Comparison of ENCODE assay signal across 1 cellular context in the genomic region with DNA sequence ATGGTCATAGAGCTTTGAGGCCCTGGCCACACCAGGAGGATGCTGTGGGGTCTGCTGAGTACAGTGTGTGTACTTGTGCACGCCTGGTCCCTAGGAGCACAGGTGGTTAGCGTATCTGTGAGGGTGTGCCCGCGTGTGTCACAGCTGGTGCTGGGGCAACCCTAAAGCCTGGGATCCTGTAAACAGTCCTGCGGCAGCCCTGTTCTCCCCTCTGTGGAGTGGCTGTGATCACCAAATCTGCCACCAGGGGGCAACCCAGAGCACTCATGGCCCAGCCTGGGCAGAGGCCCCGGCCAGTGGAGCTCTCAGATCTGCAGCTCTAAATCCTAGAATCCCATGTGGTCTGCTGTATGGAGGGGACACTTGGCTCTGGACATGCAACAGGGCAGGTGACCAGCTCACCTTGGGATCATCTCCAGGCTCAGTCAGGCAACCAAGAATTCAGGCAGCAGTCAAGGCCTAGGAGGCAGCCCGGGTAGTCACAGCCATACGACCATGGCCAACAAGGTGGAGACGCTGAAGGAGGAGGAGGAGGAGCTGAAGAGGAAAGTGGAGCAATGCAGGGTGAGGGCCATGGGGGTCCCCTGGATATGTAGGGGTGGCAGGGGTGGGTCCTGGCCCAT.
TF ChIP-seq lines count a peak whose summit lies in the region.

No MANE protein-coding gene starts in this region.

TF ChIP-seq in HepG2, 621 proteins besides CTCF, POLR2A, EP300 and RAD21 (continues in another document):
- TF ChIP-seq ZNF724P (CRISPR knock-in tag; IDR thresholded peaks at IDR 0.05; ENCODE audit: borderline replicate concordance) (peak; percentile 32; the same call in 1 of the 2 replicates), ARNTL (CRISPR knock-in tag; IDR thresholded peaks at IDR 0.05) (no peak), ZNF572 (CRISPR knock-in tag; IDR thresholded peaks at IDR 0.05) (0 out of 2 replicates have a peak, but pooled peaks have one; percentile 48), FOXA1 (IDR thresholded peaks at IDR 0.05) (no peak), FOXA1 (CRISPR knock-in tag; IDR thresholded peaks at IDR 0.05) (0 out of 2 replicates have a peak, but pooled peaks have one; percentile 12), ZFP82 (CRISPR knock-in tag; IDR thresholded peaks at IDR 0.05; ENCODE audit: borderline replicate concordance) (no peak), ATF7-NPFF (CRISPR knock-in tag; IDR thresholded peaks at IDR 0.05; ENCODE audit: low read depth) (0 out of 2 replicates have a peak, but pooled peaks have one; percentile 16), ZNF83 (CRISPR knock-in tag; IDR thresholded peaks at IDR 0.05; ENCODE audit: borderline replicate concordance) (no peak), ERF (CRISPR knock-in tag; IDR thresholded peaks at IDR 0.05) (0 out of 2 replicates have a peak, but pooled peaks have one; percentile 39), SMYD3 (CRISPR knock-in tag; IDR thresholded peaks at IDR 0.05) (no peak), SMC3 (IDR thresholded peaks at IDR 0.05; ENCODE audit: low read length) (peak; percentile 62), STAG1 (CRISPR knock-in tag; IDR thresholded peaks at IDR 0.05) (peak; percentile 76), ZNF121 (CRISPR knock-in tag; IDR thresholded peaks at IDR 0.05) (0 out of 2 replicates have a peak, but pooled peaks have one; percentile 33), ZFY (CRISPR knock-in tag; IDR thresholded peaks at IDR 0.05) (peak; percentile 51), PHF21A (CRISPR knock-in tag; IDR thresholded peaks at IDR 0.05) (no peak), ZNF768 (CRISPR knock-in tag; IDR thresholded peaks at IDR 0.05) (no peak), ZSCAN21 (CRISPR knock-in tag; IDR thresholded peaks at IDR 0.05; ENCODE audit: borderline replicate concordance) (0 out of 2 replicates have a peak, but pooled peaks have one; percentile 35), ZIK1 (CRISPR knock-in tag; IDR thresholded peaks at IDR 0.05; ENCODE audit: borderline replicate concordance, low read depth) (0 out of 2 replicates have a peak, but pooled peaks have one; percentile 54), GATAD1 (CRISPR knock-in tag; IDR thresholded peaks at IDR 0.05) (0 out of 2 replicates have a peak, but pooled peaks have one; percentile 18), SAP130 (CRISPR knock-in tag; IDR thresholded peaks at IDR 0.05; ENCODE audit: low read depth) (peak; percentile 32; the same call in 1 of the 2 replicates), ZFX (CRISPR knock-in tag; IDR thresholded peaks at IDR 0.05; ENCODE audit: low read depth) (peak; percentile 53; the same call in 1 of the 2 replicates), ZNF547 (CRISPR knock-in tag; IDR thresholded peaks at IDR 0.05) (0 out of 2 replicates have a peak, but pooled peaks have one; percentile 20), KLF9 (CRISPR knock-in tag; IDR thresholded peaks at IDR 0.05; ENCODE audit: low read depth) (no peak), ZNF761 (CRISPR knock-in tag; conservative IDR thresholded peaks at IDR 0.05) (no peak), TBP (CRISPR knock-in tag; IDR thresholded peaks at IDR 0.05) (no peak), SALL1 (CRISPR knock-in tag; IDR thresholded peaks at IDR 0.05) (peak; percentile 36; the same call in 1 of the 2 replicates), FOSL2 (CRISPR knock-in tag; IDR thresholded peaks at IDR 0.05) (peak; percentile 21; the same call in 1 of the 2 replicates), ZNF224 (CRISPR knock-in tag; IDR thresholded peaks at IDR 0.05) (0 out of 2 replicates have a peak, but pooled peaks have one; percentile 64), KDM3A (CRISPR knock-in tag; IDR thresholded peaks at IDR 0.05; ENCODE audit: low read depth) (no peak), ZNF567 (CRISPR knock-in tag; IDR thresholded peaks at IDR 0.05; ENCODE audit: borderline replicate concordance) (no peak), CREM (IDR thresholded peaks at IDR 0.05) (no peak), CREM (CRISPR knock-in tag; IDR thresholded peaks at IDR 0.05) (no peak)
- TF ChIP-seq, protein P1, sequence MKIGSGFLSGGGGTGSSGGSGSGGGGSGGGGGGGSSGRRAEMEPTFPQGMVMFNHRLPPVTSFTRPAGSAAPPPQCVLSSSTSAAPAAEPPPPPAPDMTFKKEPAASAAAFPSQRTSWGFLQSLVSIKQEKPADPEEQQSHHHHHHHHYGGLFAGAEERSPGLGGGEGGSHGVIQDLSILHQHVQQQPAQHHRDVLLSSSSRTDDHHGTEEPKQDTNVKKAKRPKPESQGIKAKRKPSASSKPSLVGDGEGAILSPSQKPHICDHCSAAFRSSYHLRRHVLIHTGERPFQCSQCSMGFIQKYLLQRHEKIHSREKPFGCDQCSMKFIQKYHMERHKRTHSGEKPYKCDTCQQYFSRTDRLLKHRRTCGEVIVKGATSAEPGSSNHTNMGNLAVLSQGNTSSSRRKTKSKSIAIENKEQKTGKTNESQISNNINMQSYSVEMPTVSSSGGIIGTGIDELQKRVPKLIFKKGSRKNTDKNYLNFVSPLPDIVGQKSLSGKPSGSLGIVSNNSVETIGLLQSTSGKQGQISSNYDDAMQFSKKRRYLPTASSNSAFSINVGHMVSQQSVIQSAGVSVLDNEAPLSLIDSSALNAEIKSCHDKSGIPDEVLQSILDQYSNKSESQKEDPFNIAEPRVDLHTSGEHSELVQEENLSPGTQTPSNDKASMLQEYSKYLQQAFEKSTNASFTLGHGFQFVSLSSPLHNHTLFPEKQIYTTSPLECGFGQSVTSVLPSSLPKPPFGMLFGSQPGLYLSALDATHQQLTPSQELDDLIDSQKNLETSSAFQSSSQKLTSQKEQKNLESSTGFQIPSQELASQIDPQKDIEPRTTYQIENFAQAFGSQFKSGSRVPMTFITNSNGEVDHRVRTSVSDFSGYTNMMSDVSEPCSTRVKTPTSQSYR (CRISPR knock-in tag; IDR thresholded peaks at IDR 0.05; ENCODE audit: borderline replicate concordance), result no peak
- TF ChIP-seq, protein P2, sequence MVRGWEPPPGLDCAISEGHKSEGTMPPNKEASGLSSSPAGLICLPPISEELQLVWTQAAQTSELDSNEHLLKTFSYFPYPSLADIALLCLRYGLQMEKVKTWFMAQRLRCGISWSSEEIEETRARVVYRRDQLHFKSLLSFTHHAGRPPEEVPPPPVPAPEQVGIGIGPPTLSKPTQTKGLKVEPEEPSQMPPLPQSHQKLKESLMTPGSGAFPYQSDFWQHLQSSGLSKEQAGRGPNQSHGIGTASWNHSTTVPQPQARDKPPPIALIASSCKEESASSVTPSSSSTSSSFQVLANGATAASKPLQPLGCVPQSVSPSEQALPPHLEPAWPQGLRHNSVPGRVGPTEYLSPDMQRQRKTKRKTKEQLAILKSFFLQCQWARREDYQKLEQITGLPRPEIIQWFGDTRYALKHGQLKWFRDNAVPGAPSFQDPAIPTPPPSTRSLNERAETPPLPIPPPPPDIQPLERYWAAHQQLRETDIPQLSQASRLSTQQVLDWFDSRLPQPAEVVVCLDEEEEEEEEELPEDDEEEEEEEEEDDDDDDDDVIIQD (CRISPR knock-in tag; IDR thresholded peaks at IDR 0.05; ENCODE audit: low read depth), result no peak
- TF ChIP-seq, protein P3, sequence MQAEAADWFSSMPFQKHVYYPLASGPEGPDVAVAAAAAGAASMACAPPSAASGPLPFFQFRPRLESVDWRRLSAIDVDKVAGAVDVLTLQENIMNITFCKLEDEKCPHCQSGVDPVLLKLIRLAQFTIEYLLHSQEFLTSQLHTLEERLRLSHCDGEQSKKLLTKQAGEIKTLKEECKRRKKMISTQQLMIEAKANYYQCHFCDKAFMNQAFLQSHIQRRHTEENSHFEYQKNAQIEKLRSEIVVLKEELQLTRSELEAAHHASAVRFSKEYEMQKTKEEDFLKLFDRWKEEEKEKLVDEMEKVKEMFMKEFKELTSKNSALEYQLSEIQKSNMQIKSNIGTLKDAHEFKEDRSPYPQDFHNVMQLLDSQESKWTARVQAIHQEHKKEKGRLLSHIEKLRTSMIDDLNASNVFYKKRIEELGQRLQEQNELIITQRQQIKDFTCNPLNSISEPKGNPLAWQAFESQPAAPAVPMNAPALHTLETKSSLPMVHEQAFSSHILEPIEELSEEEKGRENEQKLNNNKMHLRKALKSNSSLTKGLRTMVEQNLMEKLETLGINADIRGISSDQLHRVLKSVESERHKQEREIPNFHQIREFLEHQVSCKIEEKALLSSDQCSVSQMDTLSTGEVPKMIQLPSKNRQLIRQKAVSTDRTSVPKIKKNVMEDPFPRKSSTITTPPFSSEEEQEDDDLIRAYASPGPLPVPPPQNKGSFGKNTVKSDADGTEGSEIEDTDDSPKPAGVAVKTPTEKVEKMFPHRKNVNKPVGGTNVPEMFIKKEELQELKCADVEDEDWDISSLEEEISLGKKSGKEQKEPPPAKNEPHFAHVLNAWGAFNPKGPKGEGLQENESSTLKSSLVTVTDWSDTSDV (CRISPR knock-in tag; IDR thresholded peaks at IDR 0.05), result 0 out of 2 replicates have a peak, but pooled peaks have one; percentile 22
- TF ChIP-seq, protein P4, sequence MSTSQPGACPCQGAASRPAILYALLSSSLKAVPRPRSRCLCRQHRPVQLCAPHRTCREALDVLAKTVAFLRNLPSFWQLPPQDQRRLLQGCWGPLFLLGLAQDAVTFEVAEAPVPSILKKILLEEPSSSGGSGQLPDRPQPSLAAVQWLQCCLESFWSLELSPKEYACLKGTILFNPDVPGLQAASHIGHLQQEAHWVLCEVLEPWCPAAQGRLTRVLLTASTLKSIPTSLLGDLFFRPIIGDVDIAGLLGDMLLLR (CRISPR knock-in tag; IDR thresholded peaks at IDR 0.05), result no peak
- TF ChIP-seq, protein P5, sequence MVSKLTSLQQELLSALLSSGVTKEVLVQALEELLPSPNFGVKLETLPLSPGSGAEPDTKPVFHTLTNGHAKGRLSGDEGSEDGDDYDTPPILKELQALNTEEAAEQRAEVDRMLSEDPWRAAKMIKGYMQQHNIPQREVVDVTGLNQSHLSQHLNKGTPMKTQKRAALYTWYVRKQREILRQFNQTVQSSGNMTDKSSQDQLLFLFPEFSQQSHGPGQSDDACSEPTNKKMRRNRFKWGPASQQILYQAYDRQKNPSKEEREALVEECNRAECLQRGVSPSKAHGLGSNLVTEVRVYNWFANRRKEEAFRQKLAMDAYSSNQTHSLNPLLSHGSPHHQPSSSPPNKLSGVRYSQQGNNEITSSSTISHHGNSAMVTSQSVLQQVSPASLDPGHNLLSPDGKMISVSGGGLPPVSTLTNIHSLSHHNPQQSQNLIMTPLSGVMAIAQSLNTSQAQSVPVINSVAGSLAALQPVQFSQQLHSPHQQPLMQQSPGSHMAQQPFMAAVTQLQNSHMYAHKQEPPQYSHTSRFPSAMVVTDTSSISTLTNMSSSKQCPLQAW (CRISPR knock-in tag; IDR thresholded peaks at IDR 0.05), result peak; percentile 70; the same call in 1 of the 2 replicates
- TF ChIP-seq, protein P6, sequence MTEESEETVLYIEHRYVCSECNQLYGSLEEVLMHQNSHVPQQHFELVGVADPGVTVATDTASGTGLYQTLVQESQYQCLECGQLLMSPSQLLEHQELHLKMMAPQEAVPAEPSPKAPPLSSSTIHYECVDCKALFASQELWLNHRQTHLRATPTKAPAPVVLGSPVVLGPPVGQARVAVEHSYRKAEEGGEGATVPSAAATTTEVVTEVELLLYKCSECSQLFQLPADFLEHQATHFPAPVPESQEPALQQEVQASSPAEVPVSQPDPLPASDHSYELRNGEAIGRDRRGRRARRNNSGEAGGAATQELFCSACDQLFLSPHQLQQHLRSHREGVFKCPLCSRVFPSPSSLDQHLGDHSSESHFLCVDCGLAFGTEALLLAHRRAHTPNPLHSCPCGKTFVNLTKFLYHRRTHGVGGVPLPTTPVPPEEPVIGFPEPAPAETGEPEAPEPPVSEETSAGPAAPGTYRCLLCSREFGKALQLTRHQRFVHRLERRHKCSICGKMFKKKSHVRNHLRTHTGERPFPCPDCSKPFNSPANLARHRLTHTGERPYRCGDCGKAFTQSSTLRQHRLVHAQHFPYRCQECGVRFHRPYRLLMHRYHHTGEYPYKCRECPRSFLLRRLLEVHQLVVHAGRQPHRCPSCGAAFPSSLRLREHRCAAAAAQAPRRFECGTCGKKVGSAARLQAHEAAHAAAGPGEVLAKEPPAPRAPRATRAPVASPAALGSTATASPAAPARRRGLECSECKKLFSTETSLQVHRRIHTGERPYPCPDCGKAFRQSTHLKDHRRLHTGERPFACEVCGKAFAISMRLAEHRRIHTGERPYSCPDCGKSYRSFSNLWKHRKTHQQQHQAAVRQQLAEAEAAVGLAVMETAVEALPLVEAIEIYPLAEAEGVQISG (CRISPR knock-in tag; IDR thresholded peaks at IDR 0.05), result peak; percentile 30; the same call in 1 of the 2 replicates
- TF ChIP-seq, protein P7, sequence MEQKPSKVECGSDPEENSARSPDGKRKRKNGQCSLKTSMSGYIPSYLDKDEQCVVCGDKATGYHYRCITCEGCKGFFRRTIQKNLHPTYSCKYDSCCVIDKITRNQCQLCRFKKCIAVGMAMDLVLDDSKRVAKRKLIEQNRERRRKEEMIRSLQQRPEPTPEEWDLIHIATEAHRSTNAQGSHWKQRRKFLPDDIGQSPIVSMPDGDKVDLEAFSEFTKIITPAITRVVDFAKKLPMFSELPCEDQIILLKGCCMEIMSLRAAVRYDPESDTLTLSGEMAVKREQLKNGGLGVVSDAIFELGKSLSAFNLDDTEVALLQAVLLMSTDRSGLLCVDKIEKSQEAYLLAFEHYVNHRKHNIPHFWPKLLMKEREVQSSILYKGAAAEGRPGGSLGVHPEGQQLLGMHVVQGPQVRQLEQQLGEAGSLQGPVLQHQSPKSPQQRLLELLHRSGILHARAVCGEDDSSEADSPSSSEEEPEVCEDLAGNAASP (CRISPR knock-in tag; IDR thresholded peaks at IDR 0.05; ENCODE audit: borderline replicate concordance), result 0 out of 2 replicates have a peak, but pooled peaks have one; percentile 51
- TF ChIP-seq, protein P8, sequence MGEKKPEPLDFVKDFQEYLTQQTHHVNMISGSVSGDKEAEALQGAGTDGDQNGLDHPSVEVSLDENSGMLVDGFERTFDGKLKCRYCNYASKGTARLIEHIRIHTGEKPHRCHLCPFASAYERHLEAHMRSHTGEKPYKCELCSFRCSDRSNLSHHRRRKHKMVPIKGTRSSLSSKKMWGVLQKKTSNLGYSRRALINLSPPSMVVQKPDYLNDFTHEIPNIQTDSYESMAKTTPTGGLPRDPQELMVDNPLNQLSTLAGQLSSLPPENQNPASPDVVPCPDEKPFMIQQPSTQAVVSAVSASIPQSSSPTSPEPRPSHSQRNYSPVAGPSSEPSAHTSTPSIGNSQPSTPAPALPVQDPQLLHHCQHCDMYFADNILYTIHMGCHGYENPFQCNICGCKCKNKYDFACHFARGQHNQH (CRISPR knock-in tag; IDR thresholded peaks at IDR 0.05), result no peak
- TF ChIP-seq, protein P9, sequence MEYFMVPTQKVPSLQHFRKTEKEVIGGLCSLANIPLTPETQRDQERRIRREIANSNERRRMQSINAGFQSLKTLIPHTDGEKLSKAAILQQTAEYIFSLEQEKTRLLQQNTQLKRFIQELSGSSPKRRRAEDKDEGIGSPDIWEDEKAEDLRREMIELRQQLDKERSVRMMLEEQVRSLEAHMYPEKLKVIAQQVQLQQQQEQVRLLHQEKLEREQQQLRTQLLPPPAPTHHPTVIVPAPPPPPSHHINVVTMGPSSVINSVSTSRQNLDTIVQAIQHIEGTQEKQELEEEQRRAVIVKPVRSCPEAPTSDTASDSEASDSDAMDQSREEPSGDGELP (IDR thresholded peaks at IDR 0.05; ENCODE audit: borderline replicate concordance, low read depth), result 0 out of 2 replicates have a peak, but pooled peaks have one; percentile 18
